ENCODE assay signal across 25 cellular contexts in genomic region chr13:71695662-71696061, GRCh38.
DNase-seq lines count a peak whose midpoint lies in the region; ATAC-seq, FAIRE-seq and TF ChIP-seq lines count a peak whose summit lies in the region.
"Had no signal": no experiment of that assay in that cellular context is flagged by ENCODE, and none has a peak within 500 bp of the region (broad histone marks: within the 10 kb centered on the region; RNA-seq: fewer than 3 reads in every experiment).

No MANE protein-coding gene starts in this region.

- ATAC-seq in HG02588 (IDR thresholded peaks at IDR 0.05; ENCODE audit: unreplicated experiment) (no peak), GM18520 (IDR thresholded peaks at IDR 0.05; ENCODE audit: unreplicated experiment) (no peak)
- ATAC-seq: A549 had no signal

- no peaks in the 10 kb centered on the region for H3K9me3 ChIP-seq in endothelial cell of umbilical vein (replicated peaks; ENCODE audit: control insufficient read depth, insufficient read depth, low read length)
- H3K9me3 ChIP-seq: A549; BE2C; BLaER1 treated with 17β-estradiol and CSF1 and Interleukin-3, amounts not matched to agents 10 nM and 100 nM; HAP-1 had no signal

- no peaks in the 10 kb centered on the region for H4K20me1 ChIP-seq in endothelial cell of umbilical vein (replicated peaks; ENCODE audit: control insufficient read depth, extremely low read depth, insufficient read depth, low read length)
- H4K20me1 ChIP-seq: BLaER1 treated with 17β-estradiol and CSF1 and Interleukin-3, amounts not matched to agents 10 nM and 100 nM had no signal

- no peaks in the 10 kb centered on the region for H3K79me2 ChIP-seq in endothelial cell of umbilical vein (ENCODE audit: control insufficient read depth, insufficient read depth, low read length)

- no peak for FAIRE-seq in endothelial cell of umbilical vein (lab: Jason Lieb, UNC)
- FAIRE-seq: A549, GM12891, GM18507, H54 had no signal

- no peak overlapping the region for H3K4me3 ChIP-seq in endothelial cell of umbilical vein (replicated peaks in 1 of 3; ENCODE audit: insufficient read depth in 1 of 3, low read depth in 1 of 3, low read length in 3 of 3)
- H3K4me3 ChIP-seq: A549; BLaER1 treated with 17β-estradiol and CSF1 and Interleukin-3, amounts not matched to agents 10 nM and 100 nM; HAP-1 had no signal

- DNase-seq in NCI-H748 (lab: John Stamatoyannopoulos, UW; ENCODE audit: unreplicated experiment) (peak; percentile 44), NCI-H748 treated with DMSO at 0.1 percent for 48 hours (lab: John Stamatoyannopoulos, UW) (no peak), HuH-7.5 (ENCODE audit: low spot score) (peak; percentile 22), endothelial cell of umbilical vein (ENCODE audit: low read depth, low spot score) (peak; percentile 6), C1 segment of cervical spinal cord (lab: John Stamatoyannopoulos, UW) (no peak)
- DNase-seq: 8988T; ACHN; AML-193; BE2C; Calu3; CD4-positive, alpha-beta memory T cell; COR-L47; DMS53; DMS79 treated with DMSO at 0.1 percent for 48 hours; GF-D8; GOT3; HFFc6 had no signal

- CTCF ChIA-PET in endothelial cell of umbilical vein (lab: Charles Lee), result interaction anchor here (0.9 to 1.7 kb wide), 2 partner anchors 9 kb away, joined by 4 to 9 read pairs; no protein-coding TSS in a partner anchor

- H3K27ac ChIP-seq in endothelial cell of umbilical vein (ENCODE audit: insufficient read depth, low read depth, low read length), result no peak overlapping the region
- H3K27ac ChIP-seq: A549; BLaER1 treated with 17β-estradiol and CSF1 and Interleukin-3, amounts not matched to agents 10 nM and 100 nM had no signal

- H3K9me1 ChIP-seq in endothelial cell of umbilical vein (replicated peaks; ENCODE audit: control insufficient read depth, extremely low read depth, insufficient read depth, low read length), result no peaks in the 10 kb centered on the region

- BruUV-seq in endothelial cell of umbilical vein (replicated peaks; lab: Mats Ljungman, UMichigan), result no TSS peak

- no peak overlapping the region for H3K9ac ChIP-seq in endothelial cell of umbilical vein (replicated peaks; ENCODE audit: extremely low read depth, insufficient read depth, low read length)
- H3K9ac ChIP-seq: BLaER1 treated with 17β-estradiol and CSF1 and Interleukin-3, amounts not matched to agents 10 nM and 100 nM had no signal

- no peaks in the 10 kb centered on the region for H3K36me3 ChIP-seq in endothelial cell of umbilical vein (ENCODE audit: control insufficient read depth in 2 of 2, extremely low read depth in 1 of 2, insufficient read depth in 2 of 2, low read length in 2 of 2)
- H3K36me3 ChIP-seq: BE2C; BLaER1 treated with 17β-estradiol and CSF1 and Interleukin-3, amounts not matched to agents 10 nM and 100 nM; HAP-1 had no signal

- dilution Hi-C loops in endothelial cell of umbilical vein (cut with MboI; ENCODE audit: extremely low pct_ligation_motif_present, low sequenced_read_pairs), result no loop called here

- TF ChIP-seq CTCF in endothelial cell of umbilical vein (IDR thresholded peaks at IDR 0.05; ENCODE audit: extremely low read depth in 1 of 2, insufficient read depth in 1 of 2, low read depth in 1 of 2, low read length in 2 of 2), result no peak

- no peaks in the 10 kb centered on the region for H3K27me3 ChIP-seq in endothelial cell of umbilical vein (ENCODE audit: control insufficient read depth in 2 of 2, insufficient read depth in 2 of 2, low read length in 2 of 2)
- H3K27me3 ChIP-seq: BE2C; BLaER1 treated with 17β-estradiol and CSF1 and Interleukin-3, amounts not matched to agents 10 nM and 100 nM had no signal

- H3K4me1 ChIP-seq in endothelial cell of umbilical vein (ENCODE audit: control insufficient read depth, extremely low read depth, insufficient read depth, low read length), result no peaks in the 10 kb centered on the region
- H3K4me1 ChIP-seq: A549; BE2C; BLaER1 treated with 17β-estradiol and CSF1 and Interleukin-3, amounts not matched to agents 10 nM and 100 nM had no signal

- no peak overlapping the region for H2AFZ ChIP-seq in endothelial cell of umbilical vein (ENCODE audit: low read depth, low read length)

- no peak for TF ChIP-seq POLR2A in endothelial cell of umbilical vein (IDR thresholded peaks at IDR 0.05; ENCODE audit: low read depth, low read length)

- no peak overlapping the region for H3K4me2 ChIP-seq in endothelial cell of umbilical vein (ENCODE audit: insufficient read depth, low read length)
- H3K4me2 ChIP-seq: A549; BLaER1 treated with 17β-estradiol and CSF1 and Interleukin-3, amounts not matched to agents 10 nM and 100 nM had no signal

- intact Hi-C loops in endothelial cell of umbilical vein (cut with micrococcal nuclease), result no loop called here

- POLR2A ChIA-PET in endothelial cell of umbilical vein (lab: Charles Lee), result no interaction called here

TF ChIP-seq in endothelial cell of umbilical vein, 7 proteins besides CTCF, POLR2A, EP300 and RAD21:
- TF ChIP-seq EZH2 (IDR thresholded peaks at IDR 0.05; ENCODE audit: borderline replicate concordance, low read depth, low read length, severe bottlenecking), result no peak
- TF ChIP-seq FOS (IDR thresholded peaks at IDR 0.05; ENCODE audit: borderline replicate concordance, insufficient read depth, low read length), result no peak
- no peak for TF ChIP-seq POLR2AphosphoS5 (IDR thresholded peaks at IDR 0.05; ENCODE audit: insufficient read depth, low read depth, low read length)
- TF ChIP-seq GATA2 (IDR thresholded peaks at IDR 0.05; ENCODE audit: insufficient read depth, insufficient read length, low read depth, low read length), result no peak
- no peak for TF ChIP-seq MAX (IDR thresholded peaks at IDR 0.05; ENCODE audit: insufficient read depth, insufficient read length)
- no peak for TF ChIP-seq JUN (IDR thresholded peaks at IDR 0.05; ENCODE audit: borderline replicate concordance, insufficient read depth, insufficient read length, low read depth)
- no peak for TF ChIP-seq MYC (IDR thresholded peaks at IDR 0.05; ENCODE audit: low read depth, low read length)

Comparison
In these comparisons a context has a peak if more than half of its experiments do, and no peak if none do; other contexts are left out.
1. DNase-seq: peak in NCI-H748 (single experiment), HuH-7.5 (single experiment) and endothelial cell of umbilical vein (single experiment); none in NCI-H748 treated with DMSO at 0.1 percent for 48 hours (single experiment) and C1 segment of cervical spinal cord (0 of 14).